21 cellular contexts compared by ENCODE assay signal in genomic region chr3:133937061-133937686, GRCh38. TPM values are rescaled to one million over a fixed set of nuclear protein-coding genes. Genes with fewer than 3 reads are reported as not detected.
DNase-seq lines count a peak whose midpoint lies in the region; ATAC-seq and TF ChIP-seq lines count a peak whose summit lies in the region.
"Had no signal": no experiment of that assay in that cellular context is flagged by ENCODE, and none has a peak within 500 bp of the region (broad histone marks: within the 10 kb centered on the region; RNA-seq: fewer than 3 reads in every experiment).

No MANE protein-coding gene starts in this region.

- H3K4me3 Mint-ChIP-seq in endodermal cell, result no peak overlapping the region

- H3K9ac ChIP-seq in endodermal cell (ENCODE audit: extremely low read depth, low read length, poor library complexity, severe bottlenecking), result no peak overlapping the region
- H3K9ac ChIP-seq in parathyroid adenoma, result no peak overlapping the region

- 91 to 97% methylated on average over 6 to 8 of the region's 8 CpGs for WGBS in endodermal cell (ENCODE audit: insufficient coverage in 1 of 2, insufficient read length in 1 of 2), 2 experiments

- no TSS peak for BruUV-seq in A673 (replicated peaks; lab: Mats Ljungman, UMichigan)

- no peak overlapping the region for H3K27ac Mint-ChIP-seq in endodermal cell

- H3K27ac ChIP-seq in right atrium auricular region (no peak overlapping the region), endodermal cell (ENCODE audit: low read depth, low read length) (no peak overlapping the region), parathyroid adenoma (no peak overlapping the region), vagina (no peak overlapping the region), A673 (ENCODE audit: low read depth, low read length, poor library complexity, severe bottlenecking) (no peak overlapping the region)
- H3K27ac ChIP-seq: A549, SJCRH30 had no signal

- intact Hi-C loops in left cardiac atrium (cut with DNase I), result loop anchor here in 1 of 2 donors (10.0 kb wide), 2 partner anchors 108 to 368 kb away; no protein-coding TSS in a partner anchor
- intact Hi-C loops in vagina (cut with DNase I), result no loop called here
- intact Hi-C loops in A673 (cut with micrococcal nuclease; ENCODE audit: unreplicated experiment), result no loop called here

- no peak for ATAC-seq in left cardiac atrium
- no peak for ATAC-seq in GM21526 (IDR thresholded peaks at IDR 0.05; ENCODE audit: low FRiP score, unreplicated experiment)
- ATAC-seq in GM21360 (IDR thresholded peaks at IDR 0.05; ENCODE audit: unreplicated experiment), result no peak
- ATAC-seq: A549, GM12878 had no signal

- no peaks in the 10 kb centered on the region for H3K79me2 ChIP-seq in parathyroid adenoma

- H3K9me3 ChIP-seq in right atrium auricular region (no peaks in the 10 kb centered on the region), endodermal cell (ENCODE audit: control insufficient read depth, low read length) (no peaks in the 10 kb centered on the region), parathyroid adenoma (ENCODE audit: control insufficient read depth, low read length) (no peaks in the 10 kb centered on the region), vagina (no peaks in the 10 kb centered on the region), A673 (ENCODE audit: low read depth, low read length, poor library complexity, severe bottlenecking) (no peaks in the 10 kb centered on the region)
- H3K9me3 ChIP-seq: A549, SJCRH30 had no signal

- DNase-seq in right atrium auricular region (ENCODE audit: low spot score) (peak; percentile 23), left cardiac atrium (no peak), endodermal cell (peak; percentile 35), vagina (ENCODE audit: extremely low spot score in 2 of 2) (peak; percentile 71 to 87), A673 (ENCODE audit: low spot score) (no peak)
- DNase-seq: C1 segment of cervical spinal cord, DMS 273 treated with DMSO at 0.1 percent for 48 hours, GDM1, GOT3, NCI-H1092 treated with DMSO at 0.1 percent for 48 hours, NCI-H1694, NCI-H446, OCI-M1, RPMI8226 had no signal

- peaks cover 66% of the 10 kb centered on the region for H3K36me3 Mint-ChIP-seq in endodermal cell (ENCODE audit: low read depth)

- POLR2A ChIA-PET in A673 (lab: Charles Lee; ENCODE audit: low non-redundant PET), result no interaction called here

- CTCF ChIA-PET in A673 (lab: Charles Lee), result no interaction called here

- H3K27me3 ChIP-seq in right atrium auricular region (no peaks in the 10 kb centered on the region), endodermal cell (ENCODE audit: control insufficient read depth, insufficient read depth, low read length, poor library complexity, severe bottlenecking) (no peaks in the 10 kb centered on the region), parathyroid adenoma (ENCODE audit: control insufficient read depth, insufficient read depth, low read length) (no peaks in the 10 kb centered on the region), vagina (no peaks in the 10 kb centered on the region), A673 (replicated peaks; ENCODE audit: insufficient read depth, low read depth, low read length, poor library complexity) (no peaks in the 10 kb centered on the region)
- H3K27me3 ChIP-seq: SJCRH30 had no signal

- no peak for TF ChIP-seq POLR2A in vagina (IDR thresholded peaks at IDR 0.05)

- no peaks in the 10 kb centered on the region for H3K27me3 Mint-ChIP-seq in endodermal cell (ENCODE audit: insufficient read depth)

- no peaks in the 10 kb centered on the region for H3K9me3 Mint-ChIP-seq in endodermal cell

- H3K4me1 Mint-ChIP-seq in endodermal cell, result no peaks in the 10 kb centered on the region

- no peak overlapping the region for H3K4me3 ChIP-seq in right atrium auricular region
- H3K4me3 ChIP-seq in endodermal cell (ENCODE audit: low read length), result no peak overlapping the region
- H3K4me3 ChIP-seq in parathyroid adenoma (ENCODE audit: low read depth, low read length), result no peak overlapping the region
- H3K4me3 ChIP-seq in vagina, result no peak overlapping the region
- H3K4me3 ChIP-seq in A673 (ENCODE audit: low read depth, low read length, poor library complexity, severe bottlenecking), result no peak overlapping the region
- H3K4me3 ChIP-seq: A549, GM12878, SJCRH30 had no signal

- peak overlapping the region; percentile 61 for H2AFZ ChIP-seq in parathyroid adenoma

- H3K36me3 ChIP-seq in right atrium auricular region (no peaks in the 10 kb centered on the region), endodermal cell (ENCODE audit: control insufficient read depth, insufficient read depth, low read length) (peaks cover 54% of the 10 kb centered on the region), parathyroid adenoma (ENCODE audit: control insufficient read depth, insufficient read depth, low read length) (no peaks in the 10 kb centered on the region), vagina (no peaks in the 10 kb centered on the region), A673 (ENCODE audit: insufficient read depth, low read length, poor library complexity, severe bottlenecking) (no peaks in the 10 kb centered on the region)
- H3K36me3 ChIP-seq: SJCRH30 had no signal

- no peak for TF ChIP-seq CTCF in right atrium auricular region (IDR thresholded peaks at IDR 0.05)
- no peak for TF ChIP-seq CTCF in endodermal cell (conservative IDR thresholded peaks at IDR 0.05)
- TF ChIP-seq CTCF in parathyroid adenoma (IDR thresholded peaks at IDR 0.05), result no peak
- no peak for TF ChIP-seq CTCF in vagina (IDR thresholded peaks at IDR 0.05)
- TF ChIP-seq CTCF in A673 (conservative IDR thresholded peaks at IDR 0.05; ENCODE audit: low read depth, low read length), result no peak

- H3K4me1 ChIP-seq in right atrium auricular region (peaks cover 0 to 4% of the 10 kb centered on the region in 2 donors), endodermal cell (ENCODE audit: control insufficient read depth, insufficient read depth, low read length) (no peaks in the 10 kb centered on the region), parathyroid adenoma (peaks cover 8% of the 10 kb centered on the region), vagina (no peaks in the 10 kb centered on the region), A673 (ENCODE audit: insufficient read depth, low read length, poor library complexity, severe bottlenecking) (no peaks in the 10 kb centered on the region)
- H3K4me1 ChIP-seq: A549 had no signal

- H3K4me2 ChIP-seq in parathyroid adenoma (ENCODE audit: low read length), result no peak overlapping the region
- H3K4me2 ChIP-seq: A549 had no signal

RNA-seq across cellular contexts. Expression of gene RAB6B, which starts 41.5 kb away (rescaled TPM):
- 10 to 100 TPM in 1 of 2 donors, 1 to 10 TPM in 1; 9.5 to 11.5 TPM for total RNA-seq in right atrium auricular region
- 10 to 100 TPM; 41.4 to 41.6 TPM for total RNA-seq in left cardiac atrium
- 1 to 10 TPM; 2.2 to 3.0 TPM for total RNA-seq in endodermal cell
- 20.7 TPM for polyA plus RNA-seq in endodermal cell (2013, experiment 1 of 2)
- 16.9 TPM for polyA plus RNA-seq in endodermal cell (2013, experiment 2 of 2)
- total RNA-seq in vagina, result 3.7 TPM
- total RNA-seq in A673 (2021), result 0.86 and 0.87 TPM in 2 replicates
- total RNA-seq: GM12878, HT-29 had no signal

Comparison
In these comparisons a context has a peak if more than half of its experiments do, and no peak if none do; other contexts are left out.
1. DNase-seq: peak in right atrium auricular region (single experiment), endodermal cell (single experiment) and vagina (2 of 2); none in left cardiac atrium (single experiment) and A673 (single experiment).